Comparison of ENCODE assay signal across 8 cellular contexts in the genomic region with DNA sequence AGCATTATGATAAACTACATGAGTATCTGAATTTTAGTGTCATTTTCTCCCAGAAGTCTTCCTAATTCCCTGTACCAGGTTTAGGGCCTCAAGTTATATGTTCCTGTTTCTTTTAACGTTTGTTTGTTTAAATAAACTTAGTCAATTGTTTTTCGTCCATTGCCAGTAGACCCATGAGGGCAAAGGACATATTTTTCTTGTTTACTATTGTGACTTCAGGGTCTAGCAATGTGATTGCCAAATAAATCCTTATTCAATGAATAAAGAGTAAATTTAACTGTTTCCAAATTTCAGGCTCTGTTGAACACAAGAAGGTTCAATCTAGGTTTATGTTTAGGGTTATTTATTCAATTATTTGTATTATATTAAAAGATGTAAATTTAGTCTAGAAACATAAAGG.
"Had no signal": no experiment of that assay in that cellular context is flagged by ENCODE, and none has a peak within 500 bp of the region (broad histone marks: within the 10 kb centered on the region; RNA-seq: fewer than 3 reads in every experiment).

No MANE protein-coding gene starts in this region.

- H3K4me3 ChIP-seq: GM12878 had no signal

- FAIRE-seq: G401.6, GM12878, GM12891, GM12892, GM18507, GM19239 had no signal

- ATAC-seq: GM12878 had no signal

- DNase-seq: GDM1, GF-D8 had no signal
